In genomic region chr14:89430271-89430620, GRCh38 we compare ENCODE assay signal across 8 cellular contexts. TPM values are rescaled to one million over a fixed set of nuclear protein-coding genes. Genes with fewer than 3 reads are reported as not detected.
A peak's percentile ranks its signal among the peaks of the same experiment; 100 is the strongest.
DNase-seq lines count a peak whose midpoint lies in the region; ATAC-seq and TF ChIP-seq lines count a peak whose summit lies in the region.

No MANE protein-coding gene starts in this region.

- H3K9me2 ChIP-seq in PC-9 (ENCODE audit: insufficient read depth), result no peaks in the 10 kb centered on the region

- no peak overlapping the region for H2AFZ ChIP-seq in PC-9

- POLR2A ChIA-PET in PC-9 (lab: Charles Lee; ENCODE audit: unreplicated experiment), result no interaction called here

- no peaks in the 10 kb centered on the region for H3K36me3 ChIP-seq in breast epithelium
- H3K36me3 ChIP-seq in PC-9 (ENCODE audit: low read depth), result no peaks in the 10 kb centered on the region

- peak overlapping the region; percentile 8 to 52 (median 38) for H3K4me3 ChIP-seq in breast epithelium
- H3K4me3 ChIP-seq in PC-9, result no peak overlapping the region

- H3K27ac ChIP-seq in breast epithelium (peak overlapping the region; percentile 81 to 94), PC-9 (no peak overlapping the region)

- no peak for TF ChIP-seq POLR2A in breast epithelium (IDR thresholded peaks at IDR 0.05)

- CTCF ChIA-PET in PC-9 (lab: Charles Lee), result no interaction called here

- TF ChIP-seq CTCF in breast epithelium (IDR thresholded peaks at IDR 0.05) (no peak), progenitor cell of endocrine pancreas (IDR thresholded peaks at IDR 0.05; ENCODE audit: unreplicated experiment) (no peak), PC-9 (conservative IDR thresholded peaks at IDR 0.05) (no peak)

- H3K9me3 Mint-ChIP-seq in progenitor cell of endocrine pancreas (ENCODE audit: low read depth), result no peaks in the 10 kb centered on the region

- H3K4me2 ChIP-seq in PC-9, result no peak overlapping the region

- ATAC-seq in GM19035 (IDR thresholded peaks at IDR 0.05; ENCODE audit: unreplicated experiment) (peak; percentile 1), HG03135 (IDR thresholded peaks at IDR 0.05; ENCODE audit: unreplicated experiment) (peak; percentile 2), GM18873 (IDR thresholded peaks at IDR 0.05; ENCODE audit: low FRiP score, unreplicated experiment) (no peak)

- no peaks in the 10 kb centered on the region for H3K9me3 ChIP-seq in breast epithelium
- H3K9me3 ChIP-seq in PC-9 (ENCODE audit: insufficient read depth, low read depth), result no peaks in the 10 kb centered on the region

- H3K36me3 Mint-ChIP-seq in progenitor cell of endocrine pancreas (ENCODE audit: insufficient read depth), result peaks cover 2% of the 10 kb centered on the region

- intact Hi-C loops in breast epithelium (cut with DNase I; ENCODE audit: low total_unique reads) (no loop called here), PC-9 (cut with micrococcal nuclease; ENCODE audit: unreplicated experiment) (no loop called here)

- peak overlapping the region; percentile 4 for H3K27ac Mint-ChIP-seq in progenitor cell of endocrine pancreas

- no peak for DNase-seq in breast epithelium (ENCODE audit: low spot score in 2 of 2)
- DNase-seq in progenitor cell of endocrine pancreas (ENCODE audit: low spot score, unreplicated experiment), result no peak
- no peak for DNase-seq in NCI-H1930 (lab: John Stamatoyannopoulos, UW)
- no peak for DNase-seq in PC-9
- DNase-seq in NCI-H146 (lab: John Stamatoyannopoulos, UW), result no peak

- H3F3A ChIP-seq in PC-9 (ENCODE audit: insufficient read depth, low read depth), result no peaks in the 10 kb centered on the region

- H3K27me3 ChIP-seq in breast epithelium (no peaks in the 10 kb centered on the region), PC-9 (ENCODE audit: insufficient read depth, low read depth) (peaks cover 17% of the 10 kb centered on the region; the same call in 1 of the 2 replicates)

- H4K20me1 ChIP-seq in PC-9 (ENCODE audit: insufficient read depth), result no peaks in the 10 kb centered on the region

- BruUV-seq in PC-9 (replicated peaks; lab: Mats Ljungman, UMichigan), result no TSS peak

- H3K4me3 Mint-ChIP-seq in progenitor cell of endocrine pancreas (ENCODE audit: low read depth), result no peak overlapping the region

- H3K27me3 Mint-ChIP-seq in progenitor cell of endocrine pancreas, result peaks cover 21% of the 10 kb centered on the region

- peaks cover 14% of the 10 kb centered on the region for H3K4me1 Mint-ChIP-seq in progenitor cell of endocrine pancreas (ENCODE audit: low read depth)

- H3K4me1 ChIP-seq in breast epithelium (peaks cover 3 to 10% of the 10 kb centered on the region in 2 donors), PC-9 (replicated peaks; ENCODE audit: insufficient read depth) (no peaks in the 10 kb centered on the region)

- no peaks in the 10 kb centered on the region for H3K79me2 ChIP-seq in PC-9 (ENCODE audit: low read depth)

RNA-seq across cellular contexts. Expression of gene FOXN3, which starts 13.2 kb away (rescaled TPM):
- total RNA-seq in breast epithelium (100 to 1,000 TPM in 1 of 3 donors, 10 to 100 TPM in 2; 70.7 to 180 (median 80.3) TPM), progenitor cell of endocrine pancreas (25.8 and 34.9 TPM in 2 replicates), PC-9 (2021) (4.2 and 5.3 TPM in 2 replicates)
